Comparison of ENCODE assay signal across 8 cellular contexts in the genomic region with DNA sequence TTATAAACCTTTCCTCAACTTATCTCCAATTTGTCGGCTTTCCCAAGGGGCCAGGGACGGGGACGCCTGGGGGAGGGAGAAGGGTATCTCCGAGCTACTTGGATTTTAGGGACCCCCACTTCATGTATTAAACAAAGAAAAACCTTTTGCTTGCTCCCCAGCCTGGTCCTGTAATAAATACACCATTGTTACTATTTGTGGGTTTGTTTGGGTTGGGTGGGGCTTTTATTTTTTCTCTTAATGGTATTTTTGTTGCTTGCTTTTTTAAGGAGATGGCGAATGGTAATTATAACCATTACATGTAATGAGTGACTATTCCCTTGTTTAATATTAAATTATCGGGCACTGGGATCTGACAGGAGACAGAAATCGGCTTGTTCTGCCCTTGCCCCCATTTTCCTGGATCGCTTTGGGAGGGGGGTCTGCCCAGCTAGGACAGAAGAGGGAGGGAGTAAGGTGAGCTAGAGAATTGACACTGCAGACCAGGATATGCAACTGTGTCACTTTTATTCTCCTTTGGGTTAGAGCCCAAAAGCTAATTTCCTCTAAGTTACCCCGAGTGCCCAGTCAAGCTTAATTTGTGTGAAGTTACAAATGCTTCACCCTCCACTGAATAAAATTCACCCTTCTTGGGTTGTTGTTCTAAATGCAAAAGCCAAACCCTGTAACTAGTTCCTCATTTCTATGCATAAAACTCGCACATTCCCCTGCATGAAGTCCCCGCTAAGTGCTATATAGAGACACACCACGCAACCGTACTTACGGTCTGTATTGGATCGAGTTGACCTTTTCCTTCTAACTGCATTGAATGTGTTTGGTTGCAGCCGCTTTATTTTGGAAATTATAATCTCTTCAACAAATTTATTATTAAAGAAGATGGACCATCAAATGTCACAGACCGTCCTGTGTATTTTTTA. TPM values are rescaled to one million over a fixed set of nuclear protein-coding genes. Genes with fewer than 3 reads are reported as not detected.
DNase-seq lines count a peak whose midpoint lies in the region; ATAC-seq and TF ChIP-seq lines count a peak whose summit lies in the region.

No MANE protein-coding gene starts in this region.

- no peak for TF ChIP-seq CTCF in AG04449 (IDR thresholded peaks at IDR 0.05; ENCODE audit: insufficient read depth, low read length, missing control alignments)
- TF ChIP-seq CTCF in esophagus muscularis mucosa (IDR thresholded peaks at IDR 0.05) = no peak

- intact Hi-C loops in esophagus muscularis mucosa (cut with DNase I) = loop anchor here (5.0 to 10.0 kb wide), 3 partner anchors 231 to 737 kb away; no protein-coding TSS in a partner anchor

- DNase-seq in AG04449 (ENCODE audit: low read depth, low spot score) (no peak), RPMI7951 (ENCODE audit: low read depth) (peak; percentile 39), esophagus muscularis mucosa (ENCODE audit: extremely low spot score) (no peak), UCSD-AML1 (lab: John Stamatoyannopoulos, UW; ENCODE audit: unreplicated experiment) (no peak)
- no peak for DNase-seq in natural killer cell treated with Interleukin-12 subunit alpha and Interleukin-12 subunit beta and Interleukin-15 and Interleukin-18, amount 100 ng/mL, for 72 hours (ENCODE audit: low spot score)
- no peak for DNase-seq in stimulated activated naive CD4-positive, alpha-beta T cell (lab: John Stamatoyannopoulos, UW)

- peak overlapping the region; percentile 87 for H3K4me3 Mint-ChIP-seq in natural killer cell treated with Interleukin-12 subunit alpha and Interleukin-12 subunit beta and Interleukin-15 and Interleukin-18, amount 100 ng/mL, for 72 hours

- TF ChIP-seq POLR2A in esophagus muscularis mucosa (IDR thresholded peaks at IDR 0.05; ENCODE audit: low read depth) = no peak

- peaks cover 35 to 36% of the 10 kb centered on the region in 2 donors for H3K4me1 Mint-ChIP-seq in natural killer cell treated with Interleukin-12 subunit alpha and Interleukin-12 subunit beta and Interleukin-15 and Interleukin-18, amount 100 ng/mL, for 72 hours (ENCODE audit: low read depth in 2 of 2)

- H3K4me1 ChIP-seq in esophagus muscularis mucosa = peaks cover 2 to 45% (median 31%) of the 10 kb centered on the region in 4 donors

- peak overlapping the region; percentile 56 to 79 for H3K27ac Mint-ChIP-seq in natural killer cell treated with Interleukin-12 subunit alpha and Interleukin-12 subunit beta and Interleukin-15 and Interleukin-18, amount 100 ng/mL, for 72 hours

- POLR2A ChIA-PET in AG04449 (lab: Yijun Ruan, JAX) = interaction anchor here (0.6 to 1.0 kb wide), 2 partner anchors 13 to 402 kb away, joined by 3 to 4 read pairs; no protein-coding TSS in a partner anchor

- H3K27ac ChIP-seq in esophagus muscularis mucosa (replicated peaks in 1 of 4) = peak overlapping the region; percentile 91 to 94 (median 92)

- peak overlapping the region; percentile 56 for H3K4me3 ChIP-seq in AG04449 (ENCODE audit: low read depth, low read length)
- peak overlapping the region; percentile 73 to 77 (median 75) for H3K4me3 ChIP-seq in esophagus muscularis mucosa

- H3K27me3 Mint-ChIP-seq in natural killer cell treated with Interleukin-12 subunit alpha and Interleukin-12 subunit beta and Interleukin-15 and Interleukin-18, amount 100 ng/mL, for 72 hours = peaks cover 33 to 42% of the 10 kb centered on the region in 2 donors

- H3K9me3 ChIP-seq in esophagus muscularis mucosa = no peaks in the 10 kb centered on the region

- ATAC-seq in GM18907 (IDR thresholded peaks at IDR 0.05; ENCODE audit: unreplicated experiment) = peak; percentile 57
- peak; percentile 42 for ATAC-seq in HG03139 (IDR thresholded peaks at IDR 0.05; ENCODE audit: unreplicated experiment)
- peak; percentile 57 to 69 for ATAC-seq in natural killer cell treated with Interleukin-12 subunit alpha and Interleukin-12 subunit beta and Interleukin-15 and Interleukin-18, amount 100 ng/mL, for 72 hours

- CTCF ChIA-PET in AG04449 (lab: Yijun Ruan, JAX) = no interaction called here

- H3K9me3 Mint-ChIP-seq in natural killer cell treated with Interleukin-12 subunit alpha and Interleukin-12 subunit beta and Interleukin-15 and Interleukin-18, amount 100 ng/mL, for 72 hours = no peaks in the 10 kb centered on the region

- H3K27me3 ChIP-seq in esophagus muscularis mucosa = no peaks in the 10 kb centered on the region

- TF ChIP-seq EP300 in esophagus muscularis mucosa (IDR thresholded peaks at IDR 0.05) = no peak

- H3K36me3 Mint-ChIP-seq in natural killer cell treated with Interleukin-12 subunit alpha and Interleukin-12 subunit beta and Interleukin-15 and Interleukin-18, amount 100 ng/mL, for 72 hours = peaks cover 4% of the 10 kb centered on the region

- H3K36me3 ChIP-seq in esophagus muscularis mucosa = no peaks in the 10 kb centered on the region

- WGBS in esophagus muscularis mucosa = under 1% methylated on average over 17 of the region's 17 CpGs

RNA-seq across cellular contexts. Expression of a gene that starts 1.6 kb away (rescaled TPM):
- 15.9 TPM in 2 replicates for total RNA-seq in RPMI7951 (2014; rRNA removed; shearing (Covaris generic))
- 10 to 100 TPM; 26.6 to 33.4 (median 29.5) TPM for total RNA-seq in esophagus muscularis mucosa
- under 1 TPM; 0.47 to 0.59 TPM for total RNA-seq in natural killer cell treated with Interleukin-12 subunit alpha and Interleukin-12 subunit beta and Interleukin-15 and Interleukin-18, amount 100 ng/mL, for 72 hours

Comparison
In these comparisons a context has a peak if more than half of its experiments do, and no peak if none do; other contexts are left out.
1. RNA of a gene that starts 1.6 kb away (total RNA-seq): 26.6 to 33.4 TPM in esophagus muscularis mucosa and 15.9 TPM in RPMI7951; 0.47 to 0.59 TPM in natural killer cell treated with Interleukin-12 subunit alpha and Interleukin-12 subunit beta and Interleukin-15 and Interleukin-18, amount 100 ng/mL, for 72 hours; every median in the first group is over 10 times any median in the second.
2. Peak in every context shown above with its lines, with median percentiles within 50 percentile points of each other: ATAC-seq.